In the genomic region with DNA sequence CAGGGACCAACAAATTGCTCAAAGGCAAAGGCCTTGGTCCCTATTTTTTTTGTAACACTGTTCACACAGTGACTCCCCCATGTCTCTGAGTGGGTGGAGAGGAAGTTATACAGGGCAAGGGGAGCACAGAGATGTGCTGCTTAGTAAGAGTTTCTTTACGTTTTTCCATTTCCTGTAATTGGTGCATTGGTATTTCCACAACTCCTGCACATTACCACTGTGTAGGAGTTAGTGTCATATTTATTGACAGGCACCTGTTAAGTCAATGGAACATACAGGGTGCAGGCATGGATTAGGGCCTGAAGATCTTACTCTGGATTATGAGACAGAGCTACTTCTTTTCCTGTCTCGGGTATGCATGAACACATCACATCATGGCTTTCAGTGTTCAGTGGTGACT, we compare ENCODE assay signal across 24 cellular contexts. TPM values are rescaled to one million over a fixed set of nuclear protein-coding genes. Genes with fewer than 3 reads are reported as not detected.
DNase-seq lines count a peak whose midpoint lies in the region; ATAC-seq and FAIRE-seq lines count a peak whose summit lies in the region.
"Had no signal": no experiment of that assay in that cellular context is flagged by ENCODE, and none has a peak within 500 bp of the region (broad histone marks: within the 10 kb centered on the region; RNA-seq: fewer than 3 reads in every experiment).

No MANE protein-coding gene starts in this region.

- H3K36me3 Mint-ChIP-seq in T-helper 2 cell treated with Interferon-gamma antibody and Interleukin-4, amounts not matched to agents 5 μg/mL and 100 μg/mL, for 36 hours (ENCODE audit: low read depth) = no peaks in the 10 kb centered on the region
- peaks cover 12% of the 10 kb centered on the region for H3K36me3 Mint-ChIP-seq in activated T-helper 1 cell treated with anti-CD3 and anti-CD28 coated beads, Interleukin-12 subunit alpha, Interleukin-12 subunit beta, Interleukin-2, Interleukin-4 antibody, amounts not matched to agents 30 ng/mL and 10 ng/mL and 1 ng/mL, durations not matched to agents 14 hours and 24 hours and 36 hours (ENCODE audit: low read depth)

- FAIRE-seq in urothelium cell line (lab: Jason Lieb, UNC) = peak; percentile 55
- FAIRE-seq: astrocyte, kidney, RCC 7860 had no signal

- intact Hi-C loops in activated T-helper 1 cell treated with anti-CD3 and anti-CD28 coated beads, Interleukin-12 subunit alpha, Interleukin-12 subunit beta, Interleukin-2, Interleukin-4 antibody, amounts not matched to agents 30 ng/mL and 10 ng/mL and 1 ng/mL, durations not matched to agents 14 hours and 24 hours and 36 hours (cut with micrococcal nuclease) = loop anchor here (1.0 to 10.0 kb wide), 12 partner anchors 10 to 875 kb away; a partner anchor contains a TSS

- no peak overlapping the region for H3K27ac Mint-ChIP-seq in T-helper 2 cell treated with Interferon-gamma antibody and Interleukin-4, amounts not matched to agents 5 μg/mL and 100 μg/mL, for 36 hours
- peak overlapping the region; percentile 94 for H3K27ac Mint-ChIP-seq in activated T-helper 1 cell treated with anti-CD3 and anti-CD28 coated beads, Interleukin-12 subunit alpha, Interleukin-12 subunit beta, Interleukin-2, Interleukin-4 antibody, amounts not matched to agents 30 ng/mL and 10 ng/mL and 1 ng/mL, durations not matched to agents 14 hours and 24 hours and 36 hours

- no peak for ATAC-seq in HG02938 (IDR thresholded peaks at IDR 0.05; ENCODE audit: unreplicated experiment)
- ATAC-seq: gastrocnemius medialis had no signal

- peaks cover 7% of the 10 kb centered on the region for H3K27me3 Mint-ChIP-seq in T-helper 2 cell treated with Interferon-gamma antibody and Interleukin-4, amounts not matched to agents 5 μg/mL and 100 μg/mL, for 36 hours (ENCODE audit: low read depth)
- H3K27me3 Mint-ChIP-seq in activated T-helper 1 cell treated with anti-CD3 and anti-CD28 coated beads, Interleukin-12 subunit alpha, Interleukin-12 subunit beta, Interleukin-2, Interleukin-4 antibody, amounts not matched to agents 30 ng/mL and 10 ng/mL and 1 ng/mL, durations not matched to agents 14 hours and 24 hours and 36 hours (ENCODE audit: insufficient read depth) = peaks cover 8% of the 10 kb centered on the region

- no peaks in the 10 kb centered on the region for H3K9me3 Mint-ChIP-seq in T-helper 2 cell treated with Interferon-gamma antibody and Interleukin-4, amounts not matched to agents 5 μg/mL and 100 μg/mL, for 36 hours
- H3K9me3 Mint-ChIP-seq in activated T-helper 1 cell treated with anti-CD3 and anti-CD28 coated beads, Interleukin-12 subunit alpha, Interleukin-12 subunit beta, Interleukin-2, Interleukin-4 antibody, amounts not matched to agents 30 ng/mL and 10 ng/mL and 1 ng/mL, durations not matched to agents 14 hours and 24 hours and 36 hours = peaks cover 28% of the 10 kb centered on the region

- H3K4me1 Mint-ChIP-seq in T-helper 2 cell treated with Interferon-gamma antibody and Interleukin-4, amounts not matched to agents 5 μg/mL and 100 μg/mL, for 36 hours (ENCODE audit: low read depth) = peaks cover 11% of the 10 kb centered on the region
- H3K4me1 Mint-ChIP-seq in activated T-helper 1 cell treated with anti-CD3 and anti-CD28 coated beads, Interleukin-12 subunit alpha, Interleukin-12 subunit beta, Interleukin-2, Interleukin-4 antibody, amounts not matched to agents 30 ng/mL and 10 ng/mL and 1 ng/mL, durations not matched to agents 14 hours and 24 hours and 36 hours (ENCODE audit: low read depth) = peaks cover 50% of the 10 kb centered on the region

- H3K4me3 Mint-ChIP-seq in T-helper 2 cell treated with Interferon-gamma antibody and Interleukin-4, amounts not matched to agents 5 μg/mL and 100 μg/mL, for 36 hours = no peak overlapping the region
- peak overlapping the region; percentile 66 for H3K4me3 Mint-ChIP-seq in activated T-helper 1 cell treated with anti-CD3 and anti-CD28 coated beads, Interleukin-12 subunit alpha, Interleukin-12 subunit beta, Interleukin-2, Interleukin-4 antibody, amounts not matched to agents 30 ng/mL and 10 ng/mL and 1 ng/mL, durations not matched to agents 14 hours and 24 hours and 36 hours

- DNase-seq in T-helper 2 cell treated with Interferon-gamma antibody and Interleukin-4, amounts not matched to agents 5 μg/mL and 100 μg/mL, for 36 hours (ENCODE audit: low spot score) = peak; percentile 51
- DNase-seq in T-helper 2 cell = no peak
- DNase-seq in stimulated activated CD4-positive, alpha-beta T cell treated with anti-CD3 and anti-CD28 coated beads, Interleukin-15, amount 100 ng/mL, for 24 hours = peak; percentile 32
- no peak for DNase-seq in stimulated activated CD4-positive, alpha-beta T cell treated with anti-CD3 and anti-CD28 coated beads, Interleukin-2, amount 100 ng/mL, for 48 hours
- DNase-seq in activated T-helper 1 cell treated with anti-CD3 and anti-CD28 coated beads, Interleukin-12 subunit alpha, Interleukin-12 subunit beta, Interleukin-2, Interleukin-4 antibody, amounts not matched to agents 30 ng/mL and 10 ng/mL and 1 ng/mL, durations not matched to agents 14 hours and 24 hours and 36 hours (ENCODE audit: low spot score) = no peak
- DNase-seq in urothelium cell line (ENCODE audit: low spot score) = no peak
- DNase-seq in DMS153 treated with DMSO at 0.1 percent for 48 hours (lab: John Stamatoyannopoulos, UW; ENCODE audit: unreplicated experiment) = no peak
- DNase-seq: 8988T; activated gamma-delta T cell; Caco-2; cerebellar nuclear complex; effector CD4-positive, alpha-beta T cell; gastrocnemius medialis; GOT3; kidney; NCI-H1694 treated with DMSO at 0.1 percent for 48 hours; stomach; trophoblast cell had no signal

RNA-seq across cellular contexts. Expression of a gene that starts 45.2 kb away (rescaled TPM):
- total RNA-seq in activated T-helper 1 cell treated with anti-CD3 and anti-CD28 coated beads, Interleukin-12 subunit alpha, Interleukin-12 subunit beta, Interleukin-2, Interleukin-4 antibody, amounts not matched to agents 30 ng/mL and 10 ng/mL and 1 ng/mL, durations not matched to agents 14 hours and 24 hours and 36 hours = not detected in 2 replicates
- total RNA-seq: gastrocnemius medialis, kidney, MCF 10A, osteoblast, right atrium auricular region had no signal

Comparison
In these comparisons a context has a peak if more than half of its experiments do, and no peak if none do; other contexts are left out.
1. DNase-seq: peak in T-helper 2 cell treated with Interferon-gamma antibody and Interleukin-4, amounts not matched to agents 5 μg/mL and 100 μg/mL, for 36 hours (single experiment) and stimulated activated CD4-positive, alpha-beta T cell treated with anti-CD3 and anti-CD28 coated beads, Interleukin-15, amount 100 ng/mL, for 24 hours (single experiment); none in T-helper 2 cell (0 of 5), stimulated activated CD4-positive, alpha-beta T cell treated with anti-CD3 and anti-CD28 coated beads, Interleukin-2, amount 100 ng/mL, for 48 hours (0 of 2), activated T-helper 1 cell treated with anti-CD3 and anti-CD28 coated beads, Interleukin-12 subunit alpha, Interleukin-12 subunit beta, Interleukin-2, Interleukin-4 antibody, amounts not matched to agents 30 ng/mL and 10 ng/mL and 1 ng/mL, durations not matched to agents 14 hours and 24 hours and 36 hours (single experiment), urothelium cell line (single experiment) and DMS153 treated with DMSO at 0.1 percent for 48 hours (single experiment).